Comparison of ENCODE assay signal across 8 cellular contexts in the genomic region with DNA sequence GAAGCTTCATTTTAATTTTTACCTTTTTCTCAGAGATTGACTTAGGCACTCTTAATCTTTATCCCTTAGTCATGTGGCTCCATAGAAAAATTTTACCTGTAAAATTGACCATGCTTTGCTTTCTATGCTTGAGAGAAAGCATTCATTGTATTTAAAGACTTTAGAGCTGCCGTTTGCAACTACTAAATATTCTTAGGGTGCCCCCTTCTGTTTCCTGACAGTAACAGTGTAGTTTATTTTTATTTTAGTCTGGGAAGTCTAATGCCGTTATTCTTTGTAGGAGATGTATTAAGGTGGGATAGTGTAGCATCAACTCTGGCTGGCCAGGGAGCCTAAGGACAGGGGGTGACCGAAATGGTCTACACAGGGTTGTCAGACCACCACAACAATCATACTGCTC.
DNase-seq lines count a peak whose midpoint lies in the region; ATAC-seq and TF ChIP-seq lines count a peak whose summit lies in the region.

No MANE protein-coding gene starts in this region.

- TF ChIP-seq CTCF in Calu3 (IDR thresholded peaks at IDR 0.05; ENCODE audit: unreplicated experiment) (peak; percentile 16), LNCAP (IDR thresholded peaks at IDR 0.05) (peak; percentile 36; the same call in 1 of the 2 replicates), WERI-Rb-1 (IDR thresholded peaks at IDR 0.05; ENCODE audit: low read depth, low read length) (0 out of 2 replicates have a peak, but pooled peaks have one; percentile 22)

- ATAC-seq in left colon = peak; percentile 66
- ATAC-seq in GM21737 (IDR thresholded peaks at IDR 0.05; ENCODE audit: unreplicated experiment) = no peak
- ATAC-seq in GM18511 (IDR thresholded peaks at IDR 0.05; ENCODE audit: unreplicated experiment) = no peak

- peaks cover 25% of the 10 kb centered on the region for H3K4me1 Mint-ChIP-seq in Calu3 (ENCODE audit: low read depth, unreplicated experiment)

- no TSS peak for BruUV-seq in Calu3 (replicated peaks; lab: Mats Ljungman, UMichigan)

- H3K27me3 Mint-ChIP-seq in Calu3 (ENCODE audit: unreplicated experiment) = no peaks in the 10 kb centered on the region

- no peak overlapping the region for H3K4me3 ChIP-seq in WERI-Rb-1 (ENCODE audit: low read depth, low read length)

- H3K36me3 Mint-ChIP-seq in Calu3 (ENCODE audit: insufficient read depth, unreplicated experiment) = no peaks in the 10 kb centered on the region

- no peaks in the 10 kb centered on the region for H3K9me3 Mint-ChIP-seq in Calu3 (ENCODE audit: low read depth, unreplicated experiment)

- intact Hi-C loops in Calu3 (cut with micrococcal nuclease; ENCODE audit: unreplicated experiment) (loop anchor here (1.0 to 10.0 kb wide), 6 partner anchors 35 to 529 kb away; no protein-coding TSS in a partner anchor), left colon (cut with DNase I, micrococcal nuclease) (loop anchor here in 1 of 2 donors (10.0 kb wide), 1 partner anchor 559 kb away; no protein-coding TSS in a partner anchor)

- H3K27ac Mint-ChIP-seq in Calu3 (ENCODE audit: unreplicated experiment) = no peak overlapping the region

- H3K4me3 Mint-ChIP-seq in Calu3 (ENCODE audit: low read depth, unreplicated experiment) = no peak overlapping the region

- H3K36me3 ChIP-seq in WERI-Rb-1 = no peaks in the 10 kb centered on the region

- H3K27me3 ChIP-seq in WERI-Rb-1 (ENCODE audit: insufficient read depth, low read depth, severe bottlenecking) = no peaks in the 10 kb centered on the region

- CTCF ChIA-PET in Calu3 (lab: Charles Lee) = interaction anchor here (0.6 to 3.4 kb wide), 5 partner anchors 254 to 528 kb away, joined by 3 to 26 read pairs (median 5); no protein-coding TSS in a partner anchor

- DNase-seq in Calu3 (peak; percentile 14), WERI-Rb-1 (no peak), left colon (no peak), mesenteric fat pad (ENCODE audit: low spot score) (no peak)
- DNase-seq in activated CD8-positive, alpha-beta memory T cell treated with anti-CD3 and anti-CD28 coated beads, Interleukin-2, amount 50 U/mL, for 4 hours = no peak

- peak overlapping the region; percentile 67 for H3K27ac ChIP-seq in WERI-Rb-1

- H3K9me3 ChIP-seq in WERI-Rb-1 (ENCODE audit: severe bottlenecking) = no peaks in the 10 kb centered on the region
